ENCODE assay signal across 8 cellular contexts in genomic region chr1:217379338-217379737, GRCh38.
"Had no signal": no experiment of that assay in that cellular context is flagged by ENCODE, and none has a peak within 500 bp of the region (broad histone marks: within the 10 kb centered on the region; RNA-seq: fewer than 3 reads in every experiment).

No MANE protein-coding gene starts in this region.

- ATAC-seq: GM12878 had no signal

- FAIRE-seq: G401.6, GM12878, GM12891, GM12892, GM18507, GM19239 had no signal

- DNase-seq: GDM1, GF-D8 had no signal

- H3K4me3 ChIP-seq: GM12878 had no signal
